Comparison of ENCODE assay signal across 8 cellular contexts in the genomic region with DNA sequence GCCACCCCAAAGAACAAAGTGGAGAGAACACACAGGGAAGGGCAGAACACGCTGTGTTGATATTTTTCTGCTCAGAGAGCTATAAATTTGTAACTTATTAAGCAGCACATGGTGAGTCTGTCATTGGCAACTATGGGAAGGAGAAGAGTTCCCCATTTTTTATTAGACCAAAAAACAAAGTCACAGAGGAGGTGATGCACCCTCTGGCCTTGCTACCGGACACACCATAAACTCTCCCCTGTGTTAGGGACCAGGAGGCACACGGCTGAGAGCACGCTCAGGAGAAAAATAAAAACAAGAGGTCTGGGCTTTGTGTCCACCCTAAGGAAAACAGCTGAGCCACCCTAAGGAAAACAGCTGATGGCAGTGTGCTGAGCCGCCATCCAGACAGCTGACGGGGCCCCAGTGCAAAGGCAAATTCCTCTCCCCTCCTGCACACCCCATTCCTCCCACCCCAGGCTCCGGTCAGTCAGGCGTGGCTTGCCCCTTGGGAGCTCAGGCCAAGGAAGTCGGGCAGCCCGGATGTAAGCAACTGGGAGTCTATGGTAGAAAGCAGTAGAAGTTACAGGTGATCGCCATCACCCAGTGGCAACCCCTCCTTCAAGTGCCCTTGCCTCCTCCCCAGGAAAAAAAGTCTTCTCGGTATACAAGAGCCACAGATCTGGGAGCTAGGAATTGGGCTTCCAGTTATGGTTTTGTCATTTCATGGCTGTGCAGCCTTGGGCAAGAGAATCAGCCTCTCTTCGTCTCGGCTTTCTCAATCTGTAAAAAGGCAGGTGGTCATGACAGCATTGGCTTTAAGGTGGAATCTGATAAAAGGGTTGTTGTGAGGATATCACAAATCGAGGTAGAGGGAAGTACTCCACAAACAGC. TPM values are rescaled to one million over a fixed set of nuclear protein-coding genes. Genes with fewer than 3 reads are reported as not detected.
DNase-seq lines count a peak whose midpoint lies in the region; ATAC-seq and TF ChIP-seq lines count a peak whose summit lies in the region.

No MANE protein-coding gene starts in this region.

- TF ChIP-seq CTCF in MCF 10A (IDR thresholded peaks at IDR 0.05; ENCODE audit: unreplicated experiment) (no peak), left lung (IDR thresholded peaks at IDR 0.05) (no peak), tibial nerve (IDR thresholded peaks at IDR 0.05) (no peak)

- H3K27ac Mint-ChIP-seq in T-helper 1 cell treated with Interleukin-12 subunit alpha and Interleukin-12 subunit beta and Interleukin-4 antibody, amounts not matched to agents 30 μg/mL and 1 μg/mL, for 36 hours = peak overlapping the region; percentile 79
- H3K27ac Mint-ChIP-seq in MCF 10A (ENCODE audit: low read depth, unreplicated experiment) = peak overlapping the region; percentile 94

- TF ChIP-seq EP300 in tibial nerve (IDR thresholded peaks at IDR 0.05) = peak in 1 of 2 donors; percentile 6

- H3K27ac ChIP-seq in left lung (peak overlapping the region; percentile 84 to 91), tibial nerve (peak overlapping the region; percentile 83 to 98 (median 96))

- H3K27me3 Mint-ChIP-seq in T-helper 1 cell treated with Interleukin-12 subunit alpha and Interleukin-12 subunit beta and Interleukin-4 antibody, amounts not matched to agents 30 μg/mL and 1 μg/mL, for 36 hours (ENCODE audit: low read depth) = no peaks in the 10 kb centered on the region
- H3K27me3 Mint-ChIP-seq in MCF 10A (ENCODE audit: insufficient read depth, unreplicated experiment) = no peaks in the 10 kb centered on the region

- H3K4me1 ChIP-seq in left lung (peaks cover 33 to 88% of the 10 kb centered on the region in 2 donors), tibial nerve (peaks cover 0 to 75% (median 59%) of the 10 kb centered on the region in 4 donors)

- peaks cover 54% of the 10 kb centered on the region for H3K4me1 Mint-ChIP-seq in T-helper 1 cell treated with Interleukin-12 subunit alpha and Interleukin-12 subunit beta and Interleukin-4 antibody, amounts not matched to agents 30 μg/mL and 1 μg/mL, for 36 hours (ENCODE audit: low read depth)
- peaks cover 43% of the 10 kb centered on the region for H3K4me1 Mint-ChIP-seq in MCF 10A (ENCODE audit: insufficient read depth, unreplicated experiment)

- WGBS in tibial nerve, 2 donors = 14 to 18% methylated on average over 15 of the region's 15 CpGs

- POLR2A ChIA-PET in MCF 10A (lab: Yijun Ruan, JAX) = interaction anchor here (0.7 to 21.6 kb wide), 10 partner anchors 13 to 272 kb away, joined by 3 to 549 read pairs (median 64); a partner anchor contains a TSS

- H3K9me3 Mint-ChIP-seq in T-helper 1 cell treated with Interleukin-12 subunit alpha and Interleukin-12 subunit beta and Interleukin-4 antibody, amounts not matched to agents 30 μg/mL and 1 μg/mL, for 36 hours = no peaks in the 10 kb centered on the region
- no peaks in the 10 kb centered on the region for H3K9me3 Mint-ChIP-seq in MCF 10A (ENCODE audit: unreplicated experiment)

- ATAC-seq in left lung = no peak

- H3K36me3 Mint-ChIP-seq in T-helper 1 cell treated with Interleukin-12 subunit alpha and Interleukin-12 subunit beta and Interleukin-4 antibody, amounts not matched to agents 30 μg/mL and 1 μg/mL, for 36 hours (ENCODE audit: low read depth) = peaks cover 41% of the 10 kb centered on the region
- H3K36me3 Mint-ChIP-seq in MCF 10A (ENCODE audit: insufficient read depth, unreplicated experiment) = peaks cover 34% of the 10 kb centered on the region

- H3K4me3 ChIP-seq in left lung = peak overlapping the region in 1 of 2 donors; percentile 80
- peak overlapping the region; percentile 75 to 94 (median 89) for H3K4me3 ChIP-seq in tibial nerve

- intact Hi-C loops in MCF 10A (cut with micrococcal nuclease) (loop anchor here (1.0 to 10.0 kb wide), 4 partner anchors 16 to 148 kb away; a partner anchor contains a TSS), left lung (cut with DNase I) (no loop called here)

- peak overlapping the region; percentile 98 for H3K4me3 Mint-ChIP-seq in T-helper 1 cell treated with Interleukin-12 subunit alpha and Interleukin-12 subunit beta and Interleukin-4 antibody, amounts not matched to agents 30 μg/mL and 1 μg/mL, for 36 hours
- peak overlapping the region; percentile 95 for H3K4me3 Mint-ChIP-seq in MCF 10A (ENCODE audit: unreplicated experiment)

- no peaks in the 10 kb centered on the region for H3K36me3 ChIP-seq in left lung
- H3K36me3 ChIP-seq in tibial nerve = no peaks in the 10 kb centered on the region

- DNase-seq in T-helper 1 cell = no peak
- DNase-seq in MCF 10A (ENCODE audit: unreplicated experiment) = peak; percentile 27
- DNase-seq in left lung = no peak
- no peak for DNase-seq in tibial nerve (ENCODE audit: low spot score in 2 of 2)
- no peak for DNase-seq in stimulated activated CD4-positive, alpha-beta T cell treated with anti-CD3 and anti-CD28 coated beads, Interleukin-2, amount 100 ng/mL, for 48 hours
- no peak for DNase-seq in NCI-H446 treated with DMSO at 0.1 percent for 48 hours (lab: John Stamatoyannopoulos, UW)
- DNase-seq in LoVo (ENCODE audit: low spot score) = no peak

- H3K9me3 ChIP-seq in left lung (no peaks in the 10 kb centered on the region), tibial nerve (no peaks in the 10 kb centered on the region)

- TSS peak; percentile 75 for BruUV-seq in MCF 10A (replicated peaks; lab: Mats Ljungman, UMichigan)

- TF ChIP-seq POLR2A in tibial nerve (IDR thresholded peaks at IDR 0.05) = peak in 1 of 2 donors; percentile 12

- H3K27me3 ChIP-seq in left lung (no peaks in the 10 kb centered on the region), tibial nerve (no peaks in the 10 kb centered on the region)

- CTCF ChIA-PET in MCF 10A (lab: Yijun Ruan, JAX) = interaction anchor here (0.6 to 15.6 kb wide), 7 partner anchors 14 to 63 kb away, joined by 3 to 454 read pairs (median 49); a partner anchor contains a TSS

RNA-seq across cellular contexts. Expression of a gene that starts 2.4 kb away (rescaled TPM):
- total RNA-seq in MCF 10A (2022) (216 and 256 TPM in 2 replicates), left lung (100 to 1,000 TPM in 1 of 2 donors, 10 to 100 TPM in 1; 90.7 to 111 TPM), tibial nerve (100 to 1,000 TPM; 217 to 428 (median 330) TPM)

RNA-seq across cellular contexts. Expression of a gene that starts 28.6 kb away (rescaled TPM):
- total RNA-seq in MCF 10A (2022) (2,753 and 3,369 TPM in 2 replicates), left lung (1,000 to 10,000 TPM; 6,889 to 7,719 TPM), tibial nerve (under 1 TPM; under 0.01 TPM)

RNA-seq across cellular contexts. Expression of a gene that starts 29.9 kb away (rescaled TPM):
- total RNA-seq in MCF 10A (2022) = 1,764 and 2,069 TPM in 2 replicates
- 1,000 to 10,000 TPM; 3,185 to 3,518 TPM for total RNA-seq in left lung
- total RNA-seq in tibial nerve = under 1 TPM in 3 of 4 donors, not detected in 1; under 0.01 TPM

RNA-seq across cellular contexts. Expression of a gene that starts 39.0 kb away (rescaled TPM):
- 0.61 TPM in 1 of 2 replicates, not detected in the other for total RNA-seq in MCF 10A (2022)
- 1 to 10 TPM; 1.7 to 2.3 TPM for total RNA-seq in left lung
- 1 to 10 TPM in 3 of 4 donors, under 1 TPM in 1; 0.87 to 5.7 (median 1.9) TPM for total RNA-seq in tibial nerve

Comparison
In these comparisons a context has a peak if more than half of its experiments do, and no peak if none do; other contexts are left out.
1. RNA of a gene that starts 28.6 kb away (total RNA-seq): 6,889 to 7,719 TPM in left lung and 2,753 to 3,369 TPM in MCF 10A; under 0.01 TPM in tibial nerve; every median in the first group is over 1,000 times any median in the second.
2. RNA of a gene that starts 29.9 kb away (total RNA-seq): 3,185 to 3,518 TPM in left lung and 1,764 to 2,069 TPM in MCF 10A; under 0.01 TPM in tibial nerve; every median in the first group is over 1,000 times any median in the second.